Comparison of ENCODE assay signal across 16 cellular contexts in the genomic region with DNA sequence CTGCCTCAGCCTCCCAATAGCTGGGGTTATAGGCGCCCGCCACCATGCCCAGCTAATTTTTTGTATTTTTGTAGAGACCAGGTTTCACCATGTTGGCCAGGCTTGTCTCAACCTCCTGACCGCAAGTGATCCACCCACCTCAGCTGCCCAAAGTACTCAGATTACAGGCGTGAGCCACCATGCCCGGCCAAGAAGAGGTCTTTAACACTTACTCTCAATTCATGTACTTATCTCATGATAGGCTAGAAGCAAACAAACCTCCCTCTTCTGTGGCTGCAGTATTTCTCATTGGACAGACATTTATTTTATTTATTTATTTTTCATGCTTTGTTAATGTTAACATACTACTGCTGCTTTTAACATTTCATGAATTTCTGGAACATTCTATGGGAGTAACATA.
"Had no signal": no experiment of that assay in that cellular context is flagged by ENCODE, and none has a peak within 500 bp of the region (broad histone marks: within the 10 kb centered on the region; RNA-seq: fewer than 3 reads in every experiment).

No MANE protein-coding gene starts in this region.

- DNase-seq: activated CD4-positive, alpha-beta T cell treated with anti-CD3 and anti-CD28 coated beads, Interleukin-2, amount 10 ng/mL, durations not matched to agents 24 days and 14 days; activated CD4-positive, CD25-positive, alpha-beta regulatory T cell; activated naive CD4-positive, alpha-beta T cell; activated naive CD8-positive, alpha-beta T cell treated with anti-CD3 and anti-CD28 coated beads for 36 hours; amniotic stem cell; mesenchymal stem cell; naive thymus-derived CD8-positive, alpha-beta T cell; retina; stimulated activated CD4-positive, alpha-beta T cell treated with anti-CD3 and anti-CD28 coated beads, Interleukin-12 subunit alpha, Interleukin-12 subunit beta, amount 100 ng/mL, for 4 hours; stimulated activated CD4-positive, alpha-beta T cell treated with anti-CD3 and anti-CD28 coated beads, Interleukin-1b, Interleukin-23, amount 100 ng/mL, for 48 hours; stimulated activated naive CD4-positive, alpha-beta T cell treated with Interleukin-2 at 50 U/mL for 16 hours; T-cell; T-helper 9 cell; thyroid gland had no signal

- H3K27me3 Mint-ChIP-seq: activated CD4-positive, alpha-beta T cell treated with anti-CD3 and anti-CD28 coated beads, Interleukin-2, amount 10 ng/mL, durations not matched to agents 24 days and 14 days; activated naive CD8-positive, alpha-beta T cell treated with anti-CD3 and anti-CD28 coated beads for 36 hours; activated T-helper 17 cell treated with anti-CD3 and anti-CD28 coated beads, Interleukin-2, amount 50 U/mL, for 72 hours; naive thymus-derived CD8-positive, alpha-beta T cell; T-cell had no signal

- H3K4me3 ChIP-seq: hepatocyte, thyroid gland had no signal

- H3K9me3 Mint-ChIP-seq: activated CD4-positive, alpha-beta T cell treated with anti-CD3 and anti-CD28 coated beads, Interleukin-2, amount 10 ng/mL, durations not matched to agents 24 days and 14 days; activated naive CD8-positive, alpha-beta T cell treated with anti-CD3 and anti-CD28 coated beads for 36 hours; activated T-helper 17 cell treated with anti-CD3 and anti-CD28 coated beads, Interleukin-2, amount 50 U/mL, for 72 hours; naive thymus-derived CD8-positive, alpha-beta T cell; T-cell had no signal

- H3K36me3 ChIP-seq: thyroid gland had no signal

- H3K4me2 ChIP-seq: hepatocyte had no signal

- H3K4me1 Mint-ChIP-seq: activated T-helper 17 cell treated with anti-CD3 and anti-CD28 coated beads, Interleukin-2, amount 50 U/mL, for 72 hours had no signal

- H3K27me3 ChIP-seq: hepatocyte, thyroid gland had no signal

- H3K27ac ChIP-seq: hepatocyte, thyroid gland had no signal

- ATAC-seq: activated T-helper 17 cell treated with anti-CD3 and anti-CD28 coated beads, Interleukin-2, amount 50 U/mL, for 72 hours; naive thymus-derived CD8-positive, alpha-beta T cell; T-cell had no signal

- H3K27ac Mint-ChIP-seq: activated CD4-positive, alpha-beta T cell treated with anti-CD3 and anti-CD28 coated beads, Interleukin-2, amount 10 ng/mL, durations not matched to agents 24 days and 14 days; activated naive CD8-positive, alpha-beta T cell treated with anti-CD3 and anti-CD28 coated beads for 36 hours; activated T-helper 17 cell treated with anti-CD3 and anti-CD28 coated beads, Interleukin-2, amount 50 U/mL, for 72 hours; T-cell had no signal

- H2AFZ ChIP-seq: hepatocyte had no signal

- H3K9me3 ChIP-seq: thyroid gland had no signal

- H3K4me1 ChIP-seq: thyroid gland had no signal

- H3K4me3 Mint-ChIP-seq: activated CD4-positive, alpha-beta T cell treated with anti-CD3 and anti-CD28 coated beads, Interleukin-2, amount 10 ng/mL, durations not matched to agents 24 days and 14 days; activated naive CD8-positive, alpha-beta T cell treated with anti-CD3 and anti-CD28 coated beads for 36 hours; activated T-helper 17 cell treated with anti-CD3 and anti-CD28 coated beads, Interleukin-2, amount 50 U/mL, for 72 hours; naive thymus-derived CD8-positive, alpha-beta T cell; T-cell had no signal
